In genomic region chrX:81377329-81377728, GRCh38 we compare ENCODE assay signal across 8 cellular contexts.
A peak's percentile ranks its signal among the peaks of the same experiment; 100 is the strongest.
DNase-seq lines count a peak whose midpoint lies in the region; TF ChIP-seq lines count a peak whose summit lies in the region.

No MANE protein-coding gene starts in this region.

- peak; percentile 62 to 67 for TF ChIP-seq CTCF in mammary epithelial cell (conservative IDR thresholded peaks at IDR 0.05 in 1 of 2, IDR thresholded peaks at IDR 0.05 in 1 of 2; ENCODE audit: extremely low read depth in 1 of 2, insufficient read depth in 1 of 2, low read depth in 1 of 2, low read length in 2 of 2)

- DNase-seq in DMS114 treated with DMSO at 0.1 percent for 48 hours (lab: John Stamatoyannopoulos, UW; ENCODE audit: unreplicated experiment) (peak; percentile 8), HS-27A (ENCODE audit: low read depth) (peak; percentile 1), mammary epithelial cell (peak; percentile 8), middle frontal gyrus (ENCODE audit: extremely low spot score, low spot score) (peak; percentile 3), posterior cingulate gyrus (no peak), NCI-H2029 (lab: John Stamatoyannopoulos, UW) (no peak), NCI-H510A treated with DMSO at 0.1 percent for 48 hours (lab: John Stamatoyannopoulos, UW) (no peak), NCI-H226 (no peak)

- no peaks in the 10 kb centered on the region for H3K4me1 ChIP-seq in mammary epithelial cell (ENCODE audit: insufficient read depth, low read length)

- no peaks in the 10 kb centered on the region for H3K9me3 ChIP-seq in mammary epithelial cell (replicated peaks; ENCODE audit: insufficient read depth, low read length)

- 0% methylated on average over 2 of the region's 2 CpGs for WGBS in mammary epithelial cell (ENCODE audit: low coverage, missing lambda C conversion rate)

- H3K4me2 ChIP-seq in mammary epithelial cell (ENCODE audit: insufficient read depth, low read depth, low read length): no peak overlapping the region

- H2AFZ ChIP-seq in mammary epithelial cell (ENCODE audit: low read depth, low read length): no peak overlapping the region

- intact Hi-C loops in mammary epithelial cell (cut with micrococcal nuclease): loop anchor here (1.0 to 5.0 kb wide), 3 partner anchors 176 to 500 kb away; partner anchors contain the start of gene HMGN5
- intact Hi-C loops in posterior cingulate gyrus (cut with DNase I): loop anchor here (5.0 kb wide), 1 partner anchor 205 kb away; no protein-coding TSS in a partner anchor

- dilution Hi-C loops in mammary epithelial cell (cut with HindIII; ENCODE audit: low sequenced_read_pairs): no loop called here

- H3K9ac ChIP-seq in mammary epithelial cell (ENCODE audit: insufficient read depth, low read length): no peak overlapping the region

- in situ Hi-C loops in mammary epithelial cell (cut with MboI; ENCODE audit: low sequenced_read_pairs in 2 of 2): loop anchor here in 1 of 2 donors (25.0 kb wide), 1 partner anchor 490 kb away; no protein-coding TSS in a partner anchor

- H3K4me3 ChIP-seq in mammary epithelial cell (replicated peaks in 1 of 3; ENCODE audit: insufficient read depth in 1 of 3, low read depth in 2 of 3, low read length in 3 of 3): no peak overlapping the region

- no peaks in the 10 kb centered on the region for H3K36me3 ChIP-seq in mammary epithelial cell (ENCODE audit: insufficient read depth, low read length)

- CTCF ChIA-PET in mammary epithelial cell (lab: Charles Lee; ENCODE audit: low non-redundant PET): interaction anchor here (0.6 to 0.7 kb wide), 4 partner anchors 20 to 257 kb away, joined by 4 to 6 read pairs (median 4); no protein-coding TSS in a partner anchor

- no TSS peak for BruUV-seq in mammary epithelial cell (replicated peaks; lab: Mats Ljungman, UMichigan)

- no peaks in the 10 kb centered on the region for H3K27me3 ChIP-seq in mammary epithelial cell (ENCODE audit: insufficient read depth, low read length)

- no peak overlapping the region for H3K27ac ChIP-seq in mammary epithelial cell (ENCODE audit: insufficient read depth, low read depth, low read length)

- H3K79me2 ChIP-seq in mammary epithelial cell (ENCODE audit: insufficient read depth, low read length): no peaks in the 10 kb centered on the region

- H4K20me1 ChIP-seq in mammary epithelial cell (ENCODE audit: insufficient read depth, low read length): no peaks in the 10 kb centered on the region

Comparison
In these comparisons a context has a peak if more than half of its experiments do, and no peak if none do; other contexts are left out.
1. DNase-seq: peak in DMS114 treated with DMSO at 0.1 percent for 48 hours (single experiment), HS-27A (single experiment), mammary epithelial cell (single experiment) and middle frontal gyrus (single experiment); none in posterior cingulate gyrus (0 of 10), NCI-H2029 (single experiment), NCI-H510A treated with DMSO at 0.1 percent for 48 hours (single experiment) and NCI-H226 (single experiment).